Comparison of ENCODE assay signal across 1 cellular context in the genomic region with DNA sequence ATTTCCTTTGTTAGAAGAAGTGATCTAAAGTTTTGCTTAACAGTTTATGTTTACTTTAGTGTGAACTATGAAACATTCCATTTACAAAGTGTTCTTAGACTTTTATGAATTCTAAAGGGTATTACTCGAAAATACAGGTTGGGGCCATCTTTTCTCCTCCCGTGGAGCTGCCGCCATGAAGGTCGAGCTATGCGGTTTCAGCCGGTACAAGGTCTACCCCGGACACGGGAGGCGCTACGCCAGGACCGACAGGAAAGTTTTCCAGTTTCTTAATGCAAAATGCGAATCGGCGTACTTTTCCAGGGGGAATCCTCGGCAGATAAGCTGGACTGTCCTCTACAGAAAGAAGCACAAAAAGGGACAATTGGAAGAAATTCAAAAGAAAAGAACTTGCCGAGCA.
TF ChIP-seq lines count a peak whose summit lies in the region.

No MANE protein-coding gene starts in this region.

TF ChIP-seq in WTC11, 78 proteins besides CTCF, POLR2A, EP300 and RAD21 (continued from another document):
- no peak for TF ChIP-seq ZNF396 (CRISPR knock-in tag; IDR thresholded peaks at IDR 0.05; ENCODE audit: borderline replicate concordance)
- no peak for TF ChIP-seq CREM (CRISPR knock-in tag; IDR thresholded peaks at IDR 0.05)
- no peak for TF ChIP-seq ZNF121 (CRISPR knock-in tag; IDR thresholded peaks at IDR 0.05)
- TF ChIP-seq, protein P1, sequence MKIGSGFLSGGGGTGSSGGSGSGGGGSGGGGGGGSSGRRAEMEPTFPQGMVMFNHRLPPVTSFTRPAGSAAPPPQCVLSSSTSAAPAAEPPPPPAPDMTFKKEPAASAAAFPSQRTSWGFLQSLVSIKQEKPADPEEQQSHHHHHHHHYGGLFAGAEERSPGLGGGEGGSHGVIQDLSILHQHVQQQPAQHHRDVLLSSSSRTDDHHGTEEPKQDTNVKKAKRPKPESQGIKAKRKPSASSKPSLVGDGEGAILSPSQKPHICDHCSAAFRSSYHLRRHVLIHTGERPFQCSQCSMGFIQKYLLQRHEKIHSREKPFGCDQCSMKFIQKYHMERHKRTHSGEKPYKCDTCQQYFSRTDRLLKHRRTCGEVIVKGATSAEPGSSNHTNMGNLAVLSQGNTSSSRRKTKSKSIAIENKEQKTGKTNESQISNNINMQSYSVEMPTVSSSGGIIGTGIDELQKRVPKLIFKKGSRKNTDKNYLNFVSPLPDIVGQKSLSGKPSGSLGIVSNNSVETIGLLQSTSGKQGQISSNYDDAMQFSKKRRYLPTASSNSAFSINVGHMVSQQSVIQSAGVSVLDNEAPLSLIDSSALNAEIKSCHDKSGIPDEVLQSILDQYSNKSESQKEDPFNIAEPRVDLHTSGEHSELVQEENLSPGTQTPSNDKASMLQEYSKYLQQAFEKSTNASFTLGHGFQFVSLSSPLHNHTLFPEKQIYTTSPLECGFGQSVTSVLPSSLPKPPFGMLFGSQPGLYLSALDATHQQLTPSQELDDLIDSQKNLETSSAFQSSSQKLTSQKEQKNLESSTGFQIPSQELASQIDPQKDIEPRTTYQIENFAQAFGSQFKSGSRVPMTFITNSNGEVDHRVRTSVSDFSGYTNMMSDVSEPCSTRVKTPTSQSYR (CRISPR knock-in tag; IDR thresholded peaks at IDR 0.05): no peak
- TF ChIP-seq SP1 (CRISPR knock-in tag; conservative IDR thresholded peaks at IDR 0.05): no peak
- TF ChIP-seq NFYB (CRISPR knock-in tag; conservative IDR thresholded peaks at IDR 0.05; ENCODE audit: low read depth): no peak
- no peak for TF ChIP-seq TEAD1 (CRISPR knock-in tag; IDR thresholded peaks at IDR 0.05)
- no peak for TF ChIP-seq FOXK1 (CRISPR knock-in tag; IDR thresholded peaks at IDR 0.05)
- TF ChIP-seq, protein P2, sequence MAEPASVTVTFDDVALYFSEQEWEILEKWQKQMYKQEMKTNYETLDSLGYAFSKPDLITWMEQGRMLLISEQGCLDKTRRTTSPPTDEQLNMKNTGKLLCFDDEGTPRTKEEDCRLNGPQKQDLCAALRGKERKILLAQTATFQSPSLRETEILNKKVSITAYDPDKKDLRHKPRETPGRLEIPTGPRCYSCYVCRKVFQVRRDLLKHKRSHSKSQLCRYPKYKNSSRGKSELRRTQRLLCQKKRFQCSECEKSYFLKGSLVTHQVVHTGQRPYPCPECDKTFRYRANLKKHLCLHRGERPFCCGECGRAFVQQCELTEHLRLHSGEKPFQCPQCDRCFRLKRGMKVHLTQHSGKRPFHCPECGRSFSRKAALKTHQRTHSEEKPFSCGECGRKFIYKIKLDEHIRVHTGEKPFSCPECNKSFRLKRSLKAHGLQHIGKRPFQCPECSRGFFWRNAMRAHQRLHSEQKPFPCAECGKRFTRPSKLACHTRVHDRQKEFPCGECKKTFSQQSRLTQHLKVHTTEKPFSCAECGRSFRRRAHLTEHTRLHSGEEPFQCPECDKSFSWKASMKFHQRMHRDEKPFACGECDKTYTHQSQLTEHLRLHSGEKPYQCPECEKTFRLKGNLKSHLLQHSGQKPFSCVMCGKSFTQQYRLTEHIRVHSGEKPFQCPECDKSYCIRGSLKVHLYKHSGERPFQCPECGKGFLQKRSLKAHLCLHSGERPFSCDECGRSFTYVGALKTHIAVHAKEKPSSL (CRISPR knock-in tag; conservative IDR thresholded peaks at IDR 0.05): no peak
- TF ChIP-seq, protein P3, sequence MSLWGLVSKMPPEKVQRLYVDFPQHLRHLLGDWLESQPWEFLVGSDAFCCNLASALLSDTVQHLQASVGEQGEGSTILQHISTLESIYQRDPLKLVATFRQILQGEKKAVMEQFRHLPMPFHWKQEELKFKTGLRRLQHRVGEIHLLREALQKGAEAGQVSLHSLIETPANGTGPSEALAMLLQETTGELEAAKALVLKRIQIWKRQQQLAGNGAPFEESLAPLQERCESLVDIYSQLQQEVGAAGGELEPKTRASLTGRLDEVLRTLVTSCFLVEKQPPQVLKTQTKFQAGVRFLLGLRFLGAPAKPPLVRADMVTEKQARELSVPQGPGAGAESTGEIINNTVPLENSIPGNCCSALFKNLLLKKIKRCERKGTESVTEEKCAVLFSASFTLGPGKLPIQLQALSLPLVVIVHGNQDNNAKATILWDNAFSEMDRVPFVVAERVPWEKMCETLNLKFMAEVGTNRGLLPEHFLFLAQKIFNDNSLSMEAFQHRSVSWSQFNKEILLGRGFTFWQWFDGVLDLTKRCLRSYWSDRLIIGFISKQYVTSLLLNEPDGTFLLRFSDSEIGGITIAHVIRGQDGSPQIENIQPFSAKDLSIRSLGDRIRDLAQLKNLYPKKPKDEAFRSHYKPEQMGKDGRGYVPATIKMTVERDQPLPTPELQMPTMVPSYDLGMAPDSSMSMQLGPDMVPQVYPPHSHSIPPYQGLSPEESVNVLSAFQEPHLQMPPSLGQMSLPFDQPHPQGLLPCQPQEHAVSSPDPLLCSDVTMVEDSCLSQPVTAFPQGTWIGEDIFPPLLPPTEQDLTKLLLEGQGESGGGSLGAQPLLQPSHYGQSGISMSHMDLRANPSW (CRISPR knock-in tag; conservative IDR thresholded peaks at IDR 0.05; ENCODE audit: low read depth): no peak
